ENCODE assay signal across 20 cellular contexts in genomic region chr3:23051240-23052140, GRCh38.
DNase-seq lines count a peak whose midpoint lies in the region; ATAC-seq, FAIRE-seq and TF ChIP-seq lines count a peak whose summit lies in the region.
"Had no signal": no experiment of that assay in that cellular context is flagged by ENCODE, and none has a peak within 500 bp of the region (broad histone marks: within the 10 kb centered on the region; RNA-seq: fewer than 3 reads in every experiment).

No MANE protein-coding gene starts in this region.

- no peaks in the 10 kb centered on the region for H3K27me3 ChIP-seq in SJSA1 (replicated peaks)

- H3K9me3 Mint-ChIP-seq in activated naive CD8-positive, alpha-beta T cell treated with anti-CD3 and anti-CD28 coated beads, Interleukin-2, amount 50 U/mL, for 24 hours: peaks cover 8% of the 10 kb centered on the region
- H3K9me3 Mint-ChIP-seq in activated naive CD8-positive, alpha-beta T cell treated with anti-CD3 and anti-CD28 coated beads for 36 hours: peaks cover 12% of the 10 kb centered on the region

- no peaks in the 10 kb centered on the region for H3K27me3 Mint-ChIP-seq in activated naive CD8-positive, alpha-beta T cell treated with anti-CD3 and anti-CD28 coated beads, Interleukin-2, amount 50 U/mL, for 24 hours
- H3K27me3 Mint-ChIP-seq in activated naive CD8-positive, alpha-beta T cell treated with anti-CD3 and anti-CD28 coated beads for 36 hours: no peaks in the 10 kb centered on the region

- peaks cover 39% of the 10 kb centered on the region for H3K4me1 ChIP-seq in SJSA1 (replicated peaks)

- no peaks in the 10 kb centered on the region for H3K9me3 ChIP-seq in SJSA1 (replicated peaks)

- peaks cover 16% of the 10 kb centered on the region for H3K4me1 Mint-ChIP-seq in activated naive CD8-positive, alpha-beta T cell treated with anti-CD3 and anti-CD28 coated beads, Interleukin-2, amount 50 U/mL, for 24 hours
- peaks cover 14% of the 10 kb centered on the region for H3K4me1 Mint-ChIP-seq in activated naive CD8-positive, alpha-beta T cell treated with anti-CD3 and anti-CD28 coated beads for 36 hours

- no peak for DNase-seq in activated naive CD8-positive, alpha-beta T cell treated with anti-CD3 and anti-CD28 coated beads, Interleukin-2, amount 50 U/mL, for 24 hours
- DNase-seq in activated naive CD8-positive, alpha-beta T cell treated with anti-CD3 and anti-CD28 coated beads for 36 hours: no peak
- peak; percentile 92 to 95 for DNase-seq in SJSA1 (ENCODE audit: low read depth in 1 of 2, low spot score in 2 of 2)
- DNase-seq in kidney tubule cell (ENCODE audit: low spot score): peak; percentile 60
- DNase-seq in urothelium cell line (ENCODE audit: low spot score): no peak
- DNase-seq in H54 (ENCODE audit: insufficient read length, low spot score): no peak
- no peak for DNase-seq in posterior vena cava (ENCODE audit: low spot score)
- DNase-seq: DMS 273 treated with DMSO at 0.1 percent for 48 hours, DND-41, GOT3, KG1, NCI-H1417 treated with DMSO at 0.1 percent for 48 hours, NCI-H187 treated with DMSO at 0.1 percent for 48 hours, NCI-H226, NCI-H524, PC-9 had no signal

- intact Hi-C loops in posterior vena cava (cut with DNase I): no loop called here

- no peaks in the 10 kb centered on the region for H3K36me3 ChIP-seq in SJSA1

- no peak overlapping the region for H3K4me3 ChIP-seq in SJSA1
- H3K4me3 ChIP-seq: PC-9 had no signal

- no peak overlapping the region for H3K4me3 Mint-ChIP-seq in activated naive CD8-positive, alpha-beta T cell treated with anti-CD3 and anti-CD28 coated beads, Interleukin-2, amount 50 U/mL, for 24 hours
- no peak overlapping the region for H3K4me3 Mint-ChIP-seq in activated naive CD8-positive, alpha-beta T cell treated with anti-CD3 and anti-CD28 coated beads for 36 hours
- H3K4me3 Mint-ChIP-seq: CD14-positive monocyte had no signal

- FAIRE-seq in urothelium cell line (lab: Jason Lieb, UNC) (peak; percentile 5), H54 (lab: Jason Lieb, UNC) (no peak)
- FAIRE-seq: G401.6 had no signal

- H3K27ac ChIP-seq in SJSA1: peak overlapping the region; percentile 90
- H3K27ac ChIP-seq: 22Rv1, PC-9 had no signal

- no peak for TF ChIP-seq POLR2A in H54 (IDR thresholded peaks at IDR 0.05; ENCODE audit: low read depth, low read length)

- no peak for ATAC-seq in activated naive CD8-positive, alpha-beta T cell treated with anti-CD3 and anti-CD28 coated beads, Interleukin-2, amount 50 U/mL, for 24 hours
- no peak for ATAC-seq in HG02840 (IDR thresholded peaks at IDR 0.05; ENCODE audit: low FRiP score, unreplicated experiment)

- peaks cover 2% of the 10 kb centered on the region for H3K36me3 Mint-ChIP-seq in activated naive CD8-positive, alpha-beta T cell treated with anti-CD3 and anti-CD28 coated beads, Interleukin-2, amount 50 U/mL, for 24 hours (ENCODE audit: low read depth)
- peaks cover 3% of the 10 kb centered on the region for H3K36me3 Mint-ChIP-seq in activated naive CD8-positive, alpha-beta T cell treated with anti-CD3 and anti-CD28 coated beads for 36 hours
- H3K36me3 Mint-ChIP-seq: CD14-positive monocyte had no signal

- peak overlapping the region; percentile 21 for H3K27ac Mint-ChIP-seq in activated naive CD8-positive, alpha-beta T cell treated with anti-CD3 and anti-CD28 coated beads, Interleukin-2, amount 50 U/mL, for 24 hours
- H3K27ac Mint-ChIP-seq in activated naive CD8-positive, alpha-beta T cell treated with anti-CD3 and anti-CD28 coated beads for 36 hours: no peak overlapping the region
- H3K27ac Mint-ChIP-seq: CD14-positive monocyte had no signal

Comparison
In these comparisons a context has a peak if more than half of its experiments do, and no peak if none do; other contexts are left out.
1. DNase-seq: peak in SJSA1 (2 of 2) and kidney tubule cell (single experiment); none in activated naive CD8-positive, alpha-beta T cell treated with anti-CD3 and anti-CD28 coated beads, Interleukin-2, amount 50 U/mL, for 24 hours (single experiment), activated naive CD8-positive, alpha-beta T cell treated with anti-CD3 and anti-CD28 coated beads for 36 hours (single experiment), urothelium cell line (single experiment), H54 (single experiment) and posterior vena cava (single experiment).